In the genomic region with DNA sequence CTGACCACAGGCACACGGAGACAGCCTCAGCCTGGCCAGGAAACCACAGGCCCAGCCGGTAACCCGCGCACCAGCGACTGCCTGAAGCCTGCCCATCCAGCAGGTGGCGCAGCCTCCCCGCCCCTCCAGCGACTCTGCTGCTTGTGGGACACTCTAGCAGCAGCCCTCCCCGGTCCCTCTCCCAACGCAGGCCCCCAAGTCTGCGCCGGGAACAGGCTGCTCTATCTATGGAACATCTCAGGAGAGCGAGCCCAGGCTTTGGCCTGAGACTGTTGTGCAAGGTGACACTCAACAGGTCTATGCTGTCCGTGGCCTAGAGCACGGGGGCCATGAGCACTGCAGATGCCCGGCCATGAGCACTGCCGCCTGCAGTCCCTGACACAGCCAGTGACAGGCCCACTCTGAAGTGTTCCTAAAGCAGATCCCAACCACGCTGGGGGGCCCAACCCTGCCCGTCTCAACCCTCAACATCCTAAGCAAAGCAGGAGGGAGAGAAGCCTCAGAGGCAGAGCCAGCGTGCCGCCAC, we compare ENCODE assay signal across 8 cellular contexts. TPM values are rescaled to one million over a fixed set of nuclear protein-coding genes. Genes with fewer than 3 reads are reported as not detected.
A peak's percentile ranks its signal among the peaks of the same experiment; 100 is the strongest.
DNase-seq lines count a peak whose midpoint lies in the region; ATAC-seq and TF ChIP-seq lines count a peak whose summit lies in the region.

No MANE protein-coding gene starts in this region.

- H4K8ac ChIP-seq in trophoblast cell (ENCODE audit: low read depth, low read length): no peak overlapping the region

- no peak overlapping the region for H3K9ac ChIP-seq in trophoblast cell (ENCODE audit: low read length)

- intact Hi-C loops in sigmoid colon (cut with DNase I): no loop called here

- H4K91ac ChIP-seq in trophoblast cell (ENCODE audit: low read depth, low read length): no peak overlapping the region

- no peak overlapping the region for H2AFZ ChIP-seq in trophoblast cell (ENCODE audit: insufficient read depth, low read length, poor library complexity)

- WGBS in trophoblast cell (ENCODE audit: extremely low coverage, insufficient coverage, insufficient read length): no CpG with 5 or more reads among the region's 21 CpGs
- WGBS in sigmoid colon, 2 donors: 82 to 91% methylated on average over 21 of the region's 21 CpGs

- no peak for TF ChIP-seq POLR2A in sigmoid colon (IDR thresholded peaks at IDR 0.05)

- peak; percentile 18 for DNase-seq in SKM-1 treated with dmso at 0.1 percent for 144 hours (lab: John Stamatoyannopoulos, UW; ENCODE audit: unreplicated experiment)
- no peak for DNase-seq in SKM-1 (lab: John Stamatoyannopoulos, UW; ENCODE audit: unreplicated experiment)
- DNase-seq in ecto neural progenitor cell (ENCODE audit: low spot score): peak; percentile 65
- DNase-seq in trophoblast cell: peak; percentile 27 to 45
- DNase-seq in caudate nucleus (lab: John Stamatoyannopoulos, UW): no peak
- DNase-seq in sigmoid colon: no peak

- no peaks in the 10 kb centered on the region for H3K79me1 ChIP-seq in trophoblast cell (ENCODE audit: low read length)

- no peaks in the 10 kb centered on the region for H3K27me3 ChIP-seq in trophoblast cell (ENCODE audit: insufficient read depth, low read length)
- no peaks in the 10 kb centered on the region for H3K27me3 ChIP-seq in sigmoid colon

- no peak overlapping the region for H3K14ac ChIP-seq in trophoblast cell (ENCODE audit: low read length)

- H3K4me1 ChIP-seq in trophoblast cell (ENCODE audit: control insufficient read depth in 1 of 2, insufficient read depth in 2 of 2, low read length in 2 of 2) (no peaks in the 10 kb centered on the region), sigmoid colon (no peaks in the 10 kb centered on the region)

- H3K36me3 ChIP-seq in trophoblast cell (ENCODE audit: control insufficient read depth in 1 of 2, insufficient read depth in 2 of 2, low read length in 2 of 2): peaks cover 81 to 88% of the 10 kb centered on the region in 2 experiments
- H3K36me3 ChIP-seq in sigmoid colon: peaks cover 12 to 90% (median 49%) of the 10 kb centered on the region in 4 donors

- no peak overlapping the region for H2BK12ac ChIP-seq in trophoblast cell (ENCODE audit: low read length)

- H4K12ac ChIP-seq in trophoblast cell (ENCODE audit: low read depth, low read length): no peak overlapping the region

- H2BK5ac ChIP-seq in trophoblast cell (ENCODE audit: low read depth, low read length, poor library complexity): no peak overlapping the region

- no peak overlapping the region for H3K4me3 ChIP-seq in trophoblast cell (ENCODE audit: low read depth, low read length)
- H3K4me3 ChIP-seq in sigmoid colon: no peak overlapping the region

- H3K18ac ChIP-seq in trophoblast cell (ENCODE audit: low read length): no peak overlapping the region

- H2BK120ac ChIP-seq in trophoblast cell (ENCODE audit: insufficient read depth, low read length, poor library complexity): no peak overlapping the region

- H3K4ac ChIP-seq in trophoblast cell (ENCODE audit: low read depth, low read length): no peak overlapping the region

- TF ChIP-seq CTCF in sigmoid colon (IDR thresholded peaks at IDR 0.05): peak in 1 of 4 experiments; percentile 23

- TF ChIP-seq EP300 in sigmoid colon (IDR thresholded peaks at IDR 0.05): no peak

- no peaks in the 10 kb centered on the region for H3K79me2 ChIP-seq in trophoblast cell (ENCODE audit: control insufficient read depth, insufficient read depth, low read length, poor library complexity)

- no peak overlapping the region for H2AK5ac ChIP-seq in trophoblast cell (ENCODE audit: low read length)

- H3K27ac ChIP-seq in trophoblast cell (ENCODE audit: low read depth, low read length) (no peak overlapping the region), caudate nucleus (ENCODE audit: low read depth, low read length) (no peak overlapping the region), sigmoid colon (no peak overlapping the region)

- no peak overlapping the region for H3K4me2 ChIP-seq in trophoblast cell (ENCODE audit: low read length)

- no peak overlapping the region for H3K23ac ChIP-seq in trophoblast cell (ENCODE audit: low read length)

- no peak for ATAC-seq in GM21619 (IDR thresholded peaks at IDR 0.05; ENCODE audit: unreplicated experiment)

- peaks cover 2% of the 10 kb centered on the region for H3K9me3 ChIP-seq in trophoblast cell (ENCODE audit: insufficient read depth, low read depth, low read length)
- H3K9me3 ChIP-seq in sigmoid colon: no peaks in the 10 kb centered on the region

TF ChIP-seq in PFSK-1, 5 proteins besides CTCF, POLR2A, EP300 and RAD21:
- no peak for TF ChIP-seq POLR2AphosphoS5 (IDR thresholded peaks at IDR 0.05; ENCODE audit: low read depth, low read length)
- peak; percentile 35 for TF ChIP-seq FOXP2 (optimal IDR thresholded peaks at IDR 0.05; ENCODE audit: borderline replicate concordance, extremely low read depth, extremely low read length, insufficient read depth)
- no peak for TF ChIP-seq TAF1 (IDR thresholded peaks at IDR 0.05; ENCODE audit: borderline replicate concordance, insufficient read depth, low read length)
- TF ChIP-seq, protein P1, sequence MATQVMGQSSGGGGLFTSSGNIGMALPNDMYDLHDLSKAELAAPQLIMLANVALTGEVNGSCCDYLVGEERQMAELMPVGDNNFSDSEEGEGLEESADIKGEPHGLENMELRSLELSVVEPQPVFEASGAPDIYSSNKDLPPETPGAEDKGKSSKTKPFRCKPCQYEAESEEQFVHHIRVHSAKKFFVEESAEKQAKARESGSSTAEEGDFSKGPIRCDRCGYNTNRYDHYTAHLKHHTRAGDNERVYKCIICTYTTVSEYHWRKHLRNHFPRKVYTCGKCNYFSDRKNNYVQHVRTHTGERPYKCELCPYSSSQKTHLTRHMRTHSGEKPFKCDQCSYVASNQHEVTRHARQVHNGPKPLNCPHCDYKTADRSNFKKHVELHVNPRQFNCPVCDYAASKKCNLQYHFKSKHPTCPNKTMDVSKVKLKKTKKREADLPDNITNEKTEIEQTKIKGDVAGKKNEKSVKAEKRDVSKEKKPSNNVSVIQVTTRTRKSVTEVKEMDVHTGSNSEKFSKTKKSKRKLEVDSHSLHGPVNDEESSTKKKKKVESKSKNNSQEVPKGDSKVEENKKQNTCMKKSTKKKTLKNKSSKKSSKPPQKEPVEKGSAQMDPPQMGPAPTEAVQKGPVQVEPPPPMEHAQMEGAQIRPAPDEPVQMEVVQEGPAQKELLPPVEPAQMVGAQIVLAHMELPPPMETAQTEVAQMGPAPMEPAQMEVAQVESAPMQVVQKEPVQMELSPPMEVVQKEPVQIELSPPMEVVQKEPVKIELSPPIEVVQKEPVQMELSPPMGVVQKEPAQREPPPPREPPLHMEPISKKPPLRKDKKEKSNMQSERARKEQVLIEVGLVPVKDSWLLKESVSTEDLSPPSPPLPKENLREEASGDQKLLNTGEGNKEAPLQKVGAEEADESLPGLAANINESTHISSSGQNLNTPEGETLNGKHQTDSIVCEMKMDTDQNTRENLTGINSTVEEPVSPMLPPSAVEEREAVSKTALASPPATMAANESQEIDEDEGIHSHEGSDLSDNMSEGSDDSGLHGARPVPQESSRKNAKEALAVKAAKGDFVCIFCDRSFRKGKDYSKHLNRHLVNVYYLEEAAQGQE (IDR thresholded peaks at IDR 0.05; ENCODE audit: insufficient read depth in 1 of 2, low read depth in 2 of 2, low read length in 2 of 2): no peak
- no peak for TF ChIP-seq SIN3A (IDR thresholded peaks at IDR 0.05; ENCODE audit: borderline replicate concordance, insufficient read depth, low read length)

RNA-seq across cellular contexts. Expression of a gene that starts 28.4 kb away (rescaled TPM):
- 52.9 TPM for polyA plus RNA-seq in PFSK-1 (2012; ENCODE audit: insufficient read length, low read depth)
- polyA plus RNA-seq in trophoblast cell (2013): 9.7 and 10.0 TPM in 2 replicates
- 10 to 100 TPM in 1 of 4 donors, 1 to 10 TPM in 3; 2.8 to 18.3 (median 4.7) TPM for total RNA-seq in sigmoid colon
- 10 to 100 TPM in 1 of 3 donors, 1 to 10 TPM in 2; 3.7 to 23.5 (median 4.2) TPM for polyA plus RNA-seq in sigmoid colon

RNA-seq across cellular contexts. Expression of a gene that starts 42.2 kb away (rescaled TPM):
- polyA plus RNA-seq in PFSK-1 (2012; ENCODE audit: insufficient read length, low read depth): 78.9 TPM
- polyA plus RNA-seq in trophoblast cell (2013): 27.2 and 27.8 TPM in 2 replicates
- total RNA-seq in sigmoid colon: 10 to 100 TPM; 53.5 to 67.6 (median 60.7) TPM
- 10 to 100 TPM; 15.0 to 22.6 (median 15.7) TPM for polyA plus RNA-seq in sigmoid colon

Comparison
In these comparisons a context has a peak if more than half of its experiments do, and no peak if none do; other contexts are left out.
1. DNase-seq: peak in SKM-1 treated with dmso at 0.1 percent for 144 hours (single experiment), ecto neural progenitor cell (single experiment) and trophoblast cell (2 of 2); none in SKM-1 (single experiment), caudate nucleus (0 of 61) and sigmoid colon (single experiment).